In the genomic region with DNA sequence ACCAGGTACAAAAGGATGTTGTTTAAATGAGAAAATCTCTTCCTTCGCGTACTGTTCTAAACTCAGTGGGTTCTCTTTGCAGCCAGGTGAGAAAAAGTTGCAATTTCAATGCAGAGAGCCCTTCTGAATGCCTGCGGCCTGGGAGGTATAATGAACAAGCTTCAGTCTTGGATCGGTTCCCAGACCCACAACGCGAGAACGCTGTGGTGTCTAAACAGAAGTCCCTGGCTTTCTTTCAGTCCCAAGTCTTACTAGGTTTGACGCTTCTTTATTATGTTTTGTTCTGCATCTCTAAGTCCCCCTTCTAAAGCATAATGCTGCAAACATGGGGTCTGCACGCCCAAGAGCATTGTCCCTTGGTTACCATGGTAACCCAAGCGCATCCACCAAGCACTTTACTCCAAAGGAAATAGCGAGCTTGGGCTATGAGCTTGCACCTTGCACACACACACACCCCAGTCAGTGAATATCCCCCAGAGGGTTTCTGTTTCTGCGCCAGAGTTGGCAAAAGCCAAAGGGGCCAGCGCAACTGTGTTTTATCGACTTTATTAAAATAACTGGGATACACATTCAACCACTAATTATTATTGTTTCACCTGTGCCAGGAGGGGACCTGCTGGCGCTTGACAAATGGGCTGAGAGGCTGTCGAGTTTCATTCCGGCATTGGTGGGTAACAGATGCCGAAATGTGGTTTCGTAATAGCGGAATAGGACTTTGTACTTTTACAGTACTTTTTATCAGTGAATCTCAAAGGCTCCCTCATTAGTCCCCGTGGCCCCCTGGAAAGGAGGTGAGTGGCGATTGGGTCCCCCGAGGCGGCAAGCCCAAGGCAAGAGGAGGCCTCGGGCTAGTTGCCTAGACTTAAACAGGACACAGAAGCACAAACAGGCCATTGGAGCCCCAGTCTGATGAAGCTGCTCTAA, we compare ENCODE assay signal across 9 cellular contexts.
DNase-seq lines count a peak whose midpoint lies in the region; ATAC-seq and TF ChIP-seq lines count a peak whose summit lies in the region.
"Had no signal": no experiment of that assay in that cellular context is flagged by ENCODE, and none has a peak within 500 bp of the region (broad histone marks: within the 10 kb centered on the region; RNA-seq: fewer than 3 reads in every experiment).

No MANE protein-coding gene starts in this region.

- ATAC-seq in HG02610 (IDR thresholded peaks at IDR 0.05; ENCODE audit: unreplicated experiment) = no peak

- no peaks in the 10 kb centered on the region for H3K27me3 ChIP-seq in suprapubic skin

- DNase-seq in NCI-H1436 (lab: John Stamatoyannopoulos, UW) = peak; percentile 76
- DNase-seq in RWPE1 (ENCODE audit: low spot score) = peak; percentile 42
- peak; percentile 14 for DNase-seq in globus pallidus (ENCODE audit: low spot score)
- DNase-seq in suprapubic skin (ENCODE audit: low spot score in 2 of 2) = no peak
- DNase-seq in dedifferentiated amniotic fluid mesenchymal stem cell (ENCODE audit: extremely low spot score) = no peak
- no peak for DNase-seq in activated CD4-positive, alpha-beta T cell treated with anti-CD3 and anti-CD28 coated beads for 48 hours
- DNase-seq: GDM1, nephron progenitor cell had no signal

- TF ChIP-seq EP300 in suprapubic skin (IDR thresholded peaks at IDR 0.05) = no peak

- CTCF ChIA-PET in RWPE1 (lab: Yijun Ruan, JAX) = no interaction called here

- no peaks in the 10 kb centered on the region for H3K36me3 ChIP-seq in suprapubic skin

- peaks cover 11% of the 10 kb centered on the region for H3K4me1 ChIP-seq in suprapubic skin

- 40% methylated on average over 25 of the region's 25 CpGs for WGBS in suprapubic skin

- TF ChIP-seq CTCF in RWPE1 (conservative IDR thresholded peaks at IDR 0.05; ENCODE audit: low read depth) = no peak
- no peak for TF ChIP-seq CTCF in suprapubic skin (IDR thresholded peaks at IDR 0.05)

- peak overlapping the region; percentile 0 for H3K4me3 ChIP-seq in suprapubic skin

- H3K9me3 ChIP-seq in suprapubic skin = no peaks in the 10 kb centered on the region

- H3K27ac ChIP-seq in RWPE1 = no peak overlapping the region
- no peak overlapping the region for H3K27ac ChIP-seq in suprapubic skin

- no peak for TF ChIP-seq POLR2A in suprapubic skin (IDR thresholded peaks at IDR 0.05)

- POLR2A ChIA-PET in RWPE1 (lab: Yijun Ruan, JAX; ENCODE audit: low non-redundant PET) = no interaction called here

Comparison
In these comparisons a context has a peak if more than half of its experiments do, and no peak if none do; other contexts are left out.
1. DNase-seq: peak in NCI-H1436 (single experiment), RWPE1 (single experiment) and globus pallidus (single experiment); none in suprapubic skin (0 of 2), dedifferentiated amniotic fluid mesenchymal stem cell (single experiment) and activated CD4-positive, alpha-beta T cell treated with anti-CD3 and anti-CD28 coated beads for 48 hours (single experiment).